In genomic region chrX:134313418-134313817, GRCh38 we compare ENCODE assay signal across 34 cellular contexts. TPM values are rescaled to one million over a fixed set of nuclear protein-coding genes. Genes with fewer than 3 reads are reported as not detected.
DNase-seq lines count a peak whose midpoint lies in the region; ATAC-seq, FAIRE-seq and TF ChIP-seq lines count a peak whose summit lies in the region.
"Had no signal": no experiment of that assay in that cellular context is flagged by ENCODE, and none has a peak within 500 bp of the region (broad histone marks: within the 10 kb centered on the region; RNA-seq: fewer than 3 reads in every experiment).

No MANE protein-coding gene starts in this region.

- H3K79me2 ChIP-seq in astrocyte (ENCODE audit: insufficient read depth, low read length) (no peaks in the 10 kb centered on the region), K562 (ENCODE audit: control insufficient read depth, insufficient read depth, low read length) (no peaks in the 10 kb centered on the region)

- TF ChIP-seq RAD21 in K562 (CRISPR knock-in tag; conservative IDR thresholded peaks at IDR 0.05 in 1 of 2, IDR thresholded peaks at IDR 0.05 in 1 of 2), result no peak

- H3K27ac Mint-ChIP-seq in astrocyte (ENCODE audit: unreplicated experiment), result no peak overlapping the region
- no peak overlapping the region for H3K27ac Mint-ChIP-seq in CD4-positive, alpha-beta memory T cell
- no peak overlapping the region for H3K27ac Mint-ChIP-seq in activated T-helper 2 cell treated with anti-CD3 and anti-CD28 coated beads, Interferon-gamma antibody, Interleukin-2, Interleukin-4, amounts not matched to agents 10 μg/mL and 5 μg/mL and 100 μg/mL, durations not matched to agents 14 hours and 24 hours and 36 hours
- H3K27ac Mint-ChIP-seq: B cell; CD14-positive monocyte; CD4-positive, alpha-beta T cell; CD4-positive, CD25-positive, alpha-beta regulatory T cell; CD8-positive, alpha-beta memory T cell; CD8-positive, alpha-beta T cell had no signal

- no peak for TF ChIP-seq CTCF in HEK293 (tag by site-specific recombination; IDR thresholded peaks at IDR 0.05)
- no peak for TF ChIP-seq CTCF in astrocyte (IDR thresholded peaks at IDR 0.05; ENCODE audit: insufficient read depth, low read depth, low read length)
- TF ChIP-seq CTCF in K562 (IDR thresholded peaks at IDR 0.05 in 2 of 3, conservative IDR thresholded peaks at IDR 0.05 in 1 of 3; ENCODE audit: insufficient read depth in 2 of 3, low read depth in 1 of 3, low read length in 3 of 3), result no peak

- H3K4me1 Mint-ChIP-seq in astrocyte (ENCODE audit: low read depth, unreplicated experiment), result no peaks in the 10 kb centered on the region
- H3K4me1 Mint-ChIP-seq in CD4-positive, alpha-beta memory T cell, result no peaks in the 10 kb centered on the region
- no peaks in the 10 kb centered on the region for H3K4me1 Mint-ChIP-seq in activated T-helper 2 cell treated with anti-CD3 and anti-CD28 coated beads, Interferon-gamma antibody, Interleukin-2, Interleukin-4, amounts not matched to agents 10 μg/mL and 5 μg/mL and 100 μg/mL, durations not matched to agents 14 hours and 24 hours and 36 hours (ENCODE audit: low read depth)
- H3K4me1 Mint-ChIP-seq: B cell; CD14-positive monocyte; CD4-positive, CD25-positive, alpha-beta regulatory T cell; CD8-positive, alpha-beta memory T cell had no signal

- in situ Hi-C loops in K562 (cut with MboI), result no loop called here

- no peaks in the 10 kb centered on the region for H3K36me3 Mint-ChIP-seq in astrocyte (ENCODE audit: low read depth, unreplicated experiment)
- no peaks in the 10 kb centered on the region for H3K36me3 Mint-ChIP-seq in CD4-positive, alpha-beta memory T cell
- no peaks in the 10 kb centered on the region for H3K36me3 Mint-ChIP-seq in activated T-helper 2 cell treated with anti-CD3 and anti-CD28 coated beads, Interferon-gamma antibody, Interleukin-2, Interleukin-4, amounts not matched to agents 10 μg/mL and 5 μg/mL and 100 μg/mL, durations not matched to agents 14 hours and 24 hours and 36 hours (ENCODE audit: low read depth)
- H3K36me3 Mint-ChIP-seq: CD14-positive monocyte; CD4-positive, CD25-positive, alpha-beta regulatory T cell had no signal

- H2AFZ ChIP-seq in astrocyte (ENCODE audit: low read depth, low read length), result no peak overlapping the region
- no peak overlapping the region for H2AFZ ChIP-seq in K562 (ENCODE audit: low read depth, low read length)

- TF ChIP-seq POLR2A in K562 (conservative IDR thresholded peaks at IDR 0.05), result no peak

- H3K27me3 Mint-ChIP-seq in astrocyte (ENCODE audit: low read depth, unreplicated experiment), result no peaks in the 10 kb centered on the region
- peaks cover 0 to 2% of the 10 kb centered on the region in 2 donors for H3K27me3 Mint-ChIP-seq in CD4-positive, alpha-beta memory T cell
- H3K27me3 Mint-ChIP-seq in activated T-helper 2 cell treated with anti-CD3 and anti-CD28 coated beads, Interferon-gamma antibody, Interleukin-2, Interleukin-4, amounts not matched to agents 10 μg/mL and 5 μg/mL and 100 μg/mL, durations not matched to agents 14 hours and 24 hours and 36 hours (ENCODE audit: low read depth), result no peaks in the 10 kb centered on the region
- H3K27me3 Mint-ChIP-seq: CD4-positive, alpha-beta T cell; CD4-positive, CD25-positive, alpha-beta regulatory T cell had no signal

- no peak overlapping the region for H3K9ac ChIP-seq in astrocyte (ENCODE audit: low read length)
- H3K9ac ChIP-seq in K562 (ENCODE audit: insufficient read depth in 1 of 2, low read depth in 2 of 2, low read length in 2 of 2), result no peak overlapping the region
- H3K9ac ChIP-seq: BLaER1; BLaER1 treated with 17β-estradiol and CSF1 and Interleukin-3, amounts not matched to agents 10 nM and 100 nM had no signal

- H3K9me1 ChIP-seq in K562 (ENCODE audit: control insufficient read depth, insufficient read depth, low read length), result no peaks in the 10 kb centered on the region

- no peak for DNase-seq in astrocyte (ENCODE audit: low read depth)
- no peak for DNase-seq in K562 (ENCODE audit: extremely low read depth in 1 of 4, low spot score in 3 of 4)
- no peak for DNase-seq in T-helper 1 cell
- no peak for DNase-seq in CD4-positive, alpha-beta memory T cell
- no peak for DNase-seq in activated T-helper 2 cell treated with anti-CD3 and anti-CD28 coated beads, Interferon-gamma antibody, Interleukin-2, Interleukin-4, amounts not matched to agents 10 μg/mL and 5 μg/mL and 100 μg/mL, durations not matched to agents 14 hours and 24 hours and 36 hours (ENCODE audit: low spot score)
- DNase-seq: 8988T; ACHN; AML-193; BE2C; C1 segment of cervical spinal cord; Caco-2; Calu3; CD4-positive, alpha-beta T cell; CD4-positive, CD25-positive, alpha-beta regulatory T cell; CD8-positive, alpha-beta memory T cell; CD8-positive, alpha-beta T cell; COR-L47; DMS 273 treated with DMSO at 0.1 percent for 48 hours; DMS153; DMS53; DMS79; DMS79 treated with DMSO at 0.1 percent for 48 hours; DND-41; EL had no signal

- CTCF ChIA-PET in HEK293 (lab: Yijun Ruan, JAX) (interaction anchor here (0.6 to 0.7 kb wide), 2 partner anchors 539 to 727 kb away, joined by 3 to 4 read pairs; no protein-coding TSS in a partner anchor), K562 (lab: Yijun Ruan, JAX; ENCODE audit: low intra/inter-chr PET ratio) (no interaction called here)
- CTCF ChIA-PET in CD4-positive, alpha-beta memory T cell (lab: Charles Lee; ENCODE audit: partially characterized antibody), result no interaction called here

- H3K27me3 ChIP-seq in astrocyte (ENCODE audit: insufficient read depth, low read length), result no peaks in the 10 kb centered on the region
- H3K27me3 ChIP-seq in K562 (ENCODE audit: control insufficient read depth in 2 of 2, insufficient read depth in 2 of 2, low read length in 2 of 2), result no peaks in the 10 kb centered on the region
- no peaks in the 10 kb centered on the region for H3K27me3 ChIP-seq in CD4-positive, alpha-beta memory T cell (ENCODE audit: insufficient read depth, low read length)
- H3K27me3 ChIP-seq: BE2C had no signal

- H3K9me3 Mint-ChIP-seq in astrocyte (ENCODE audit: unreplicated experiment), result peaks cover 7% of the 10 kb centered on the region
- peaks cover 4 to 25% (median 12%) of the 10 kb centered on the region in 8 donors for H3K9me3 Mint-ChIP-seq in CD4-positive, alpha-beta memory T cell
- H3K9me3 Mint-ChIP-seq in activated T-helper 2 cell treated with anti-CD3 and anti-CD28 coated beads, Interferon-gamma antibody, Interleukin-2, Interleukin-4, amounts not matched to agents 10 μg/mL and 5 μg/mL and 100 μg/mL, durations not matched to agents 14 hours and 24 hours and 36 hours, result peaks cover 10% of the 10 kb centered on the region

- H3K4me2 ChIP-seq in astrocyte (ENCODE audit: low read length), result no peak overlapping the region
- H3K4me2 ChIP-seq in K562 (ENCODE audit: insufficient read depth, low read length), result no peak overlapping the region
- H3K4me2 ChIP-seq: A549; BLaER1; BLaER1 treated with 17β-estradiol and CSF1 and Interleukin-3, amounts not matched to agents 10 nM and 100 nM had no signal

- POLR2A ChIA-PET in HEK293 (lab: Yijun Ruan, JAX) (no interaction called here), K562 (lab: Yijun Ruan, JAX) (no interaction called here)
- POLR2A ChIA-PET in CD4-positive, alpha-beta memory T cell (lab: Charles Lee; ENCODE audit: partially characterized antibody), result no interaction called here

- H3K4me3 ChIP-seq in HEK293 (ENCODE audit: low read depth, low read length) (no peak overlapping the region), astrocyte (ENCODE audit: insufficient read depth, low read depth, low read length) (no peak overlapping the region), K562 (no peak overlapping the region)
- no peak overlapping the region for H3K4me3 ChIP-seq in CD4-positive, alpha-beta memory T cell (ENCODE audit: low read length in 2 of 2)
- H3K4me3 ChIP-seq: A549; BLaER1; BLaER1 treated with 17β-estradiol and CSF1 and Interleukin-3, amounts not matched to agents 10 nM and 100 nM had no signal

- intact Hi-C loops in K562 (cut with micrococcal nuclease), result no loop called here
- intact Hi-C loops in CD4-positive, alpha-beta memory T cell (cut with micrococcal nuclease), result no loop called here
- intact Hi-C loops in activated T-helper 2 cell treated with anti-CD3 and anti-CD28 coated beads, Interferon-gamma antibody, Interleukin-2, Interleukin-4, amounts not matched to agents 10 μg/mL and 5 μg/mL and 100 μg/mL, durations not matched to agents 14 hours and 24 hours and 36 hours (cut with micrococcal nuclease), result no loop called here

- no peaks in the 10 kb centered on the region for H3K9me3 ChIP-seq in HEK293 (ENCODE audit: control insufficient read depth, insufficient read depth, low read depth, low read length)
- H3K9me3 ChIP-seq in astrocyte (ENCODE audit: insufficient read depth, low read depth, low read length), result no peaks in the 10 kb centered on the region
- no peaks in the 10 kb centered on the region; the same call in 1 of the 2 replicates for H3K9me3 ChIP-seq in K562 (replicated peaks; ENCODE audit: control insufficient read depth, insufficient read depth, low read depth, low read length)
- no peaks in the 10 kb centered on the region for H3K9me3 ChIP-seq in CD4-positive, alpha-beta memory T cell (ENCODE audit: control insufficient read depth in 1 of 2, low read length in 2 of 2)
- H3K9me3 ChIP-seq: A549, BE2C, Caco-2 had no signal

- H3K27ac ChIP-seq in HEK293 (ENCODE audit: extremely low read depth, low read depth, low read length) (no peak overlapping the region), astrocyte (ENCODE audit: low read depth, low read length) (no peak overlapping the region), K562 (ENCODE audit: extremely low read depth, low read depth, low read length) (no peak overlapping the region)
- no peak overlapping the region for H3K27ac ChIP-seq in CD4-positive, alpha-beta memory T cell (ENCODE audit: low read depth, low read length)
- H3K27ac ChIP-seq: 22Rv1; A549; BLaER1; BLaER1 treated with 17β-estradiol and CSF1 and Interleukin-3, amounts not matched to agents 10 nM and 100 nM; C4-2B had no signal

- no peak for ATAC-seq in K562
- ATAC-seq: A549; CD8-positive, alpha-beta T cell had no signal

- H3K4me1 ChIP-seq in HEK293 (ENCODE audit: control insufficient read depth, insufficient read depth, low read length) (no peaks in the 10 kb centered on the region), astrocyte (ENCODE audit: insufficient read depth, low read length) (no peaks in the 10 kb centered on the region), K562 (replicated peaks in 1 of 2; ENCODE audit: control insufficient read depth in 2 of 2, insufficient read depth in 2 of 2, low read length in 2 of 2) (no peaks in the 10 kb centered on the region)
- H3K4me1 ChIP-seq in CD4-positive, alpha-beta memory T cell (ENCODE audit: insufficient read depth, low read length), result no peaks in the 10 kb centered on the region
- H3K4me1 ChIP-seq: A549; BE2C; BLaER1; BLaER1 treated with 17β-estradiol and CSF1 and Interleukin-3, amounts not matched to agents 10 nM and 100 nM; Caco-2 had no signal

- no peak for TF ChIP-seq EP300 in K562 (IDR thresholded peaks at IDR 0.05; ENCODE audit: low read length)

- peak; percentile 92 for FAIRE-seq in astrocyte (lab: Jason Lieb, UNC)
- no peak for FAIRE-seq in K562 (lab: Jason Lieb, UNC)
- FAIRE-seq: A204.1, A549, D721Med had no signal

- H3K36me3 ChIP-seq in HEK293 (ENCODE audit: control insufficient read depth in 2 of 2, insufficient read depth in 1 of 2, low read length in 2 of 2) (no peaks in the 10 kb centered on the region), astrocyte (ENCODE audit: insufficient read depth, low read length) (no peaks in the 10 kb centered on the region), K562 (ENCODE audit: control insufficient read depth, insufficient read depth, low read length) (no peaks in the 10 kb centered on the region)
- no peaks in the 10 kb centered on the region for H3K36me3 ChIP-seq in CD4-positive, alpha-beta memory T cell (ENCODE audit: insufficient read depth, low read length)
- H3K36me3 ChIP-seq: BE2C; BLaER1; BLaER1 treated with 17β-estradiol and CSF1 and Interleukin-3, amounts not matched to agents 10 nM and 100 nM had no signal

- H3K4me3 Mint-ChIP-seq in astrocyte (ENCODE audit: unreplicated experiment), result no peak overlapping the region
- H3K4me3 Mint-ChIP-seq in CD4-positive, alpha-beta memory T cell, result no peak overlapping the region
- no peak overlapping the region for H3K4me3 Mint-ChIP-seq in activated T-helper 2 cell treated with anti-CD3 and anti-CD28 coated beads, Interferon-gamma antibody, Interleukin-2, Interleukin-4, amounts not matched to agents 10 μg/mL and 5 μg/mL and 100 μg/mL, durations not matched to agents 14 hours and 24 hours and 36 hours (ENCODE audit: low read depth)
- H3K4me3 Mint-ChIP-seq: B cell; CD14-positive monocyte; CD4-positive, alpha-beta T cell; CD4-positive, CD25-positive, alpha-beta regulatory T cell; CD8-positive, alpha-beta memory T cell; CD8-positive, alpha-beta T cell had no signal

- WGBS in K562 (ENCODE audit: insufficient coverage, low coverage, missing lambda C conversion rate), result 0% methylated on average over 1 of the region's 1 CpG

- H4K20me1 ChIP-seq in astrocyte (ENCODE audit: insufficient read depth, low read length) (no peaks in the 10 kb centered on the region), K562 (replicated peaks; ENCODE audit: control insufficient read depth, insufficient read depth, low read length) (no peaks in the 10 kb centered on the region)
- H4K20me1 ChIP-seq: BLaER1; BLaER1 treated with 17β-estradiol and CSF1 and Interleukin-3, amounts not matched to agents 10 nM and 100 nM had no signal

- BruUV-seq in K562 (replicated peaks; lab: Mats Ljungman, UMichigan), result no TSS peak

RNA-seq across cellular contexts. Expression of gene PHF6, which starts 59.7 kb away (rescaled TPM):
- 34.9 and 39.3 TPM in 2 replicates for total RNA-seq in astrocyte
- total RNA-seq in K562 (2011; cell fraction: chromatin; rRNA removed; ENCODE audit: low replicate concordance), result 12.4 and 37.2 TPM in 2 replicates
- total RNA-seq in K562 (2011; cell fraction: nucleolus; rRNA removed), result 5.7 and 7.8 TPM in 2 replicates
- 20.0 and 41.1 TPM in 2 replicates for total RNA-seq in K562 (2011; cell fraction: nucleoplasm; rRNA removed)
- total RNA-seq in K562 (2014; rRNA removed), result 32.6 and 36.0 TPM in 2 replicates
- total RNA-seq in K562 (2014; rRNA removed; fragmentation: Illumina TruSeq; extraction: Trizol), result 47.7 and 54.4 TPM in 2 replicates
- total RNA-seq in K562 (2015; rRNA removed; fragmentation: Illumina TruSeq; extraction: Trizol), result 38.9 and 41.8 TPM in 2 replicates
- 57.6 and 62.2 TPM in 2 replicates for total RNA-seq in K562 (2021)
- polyA plus RNA-seq in K562 (2011; rRNA removed), result 37.0 and 48.7 TPM in 2 replicates
- 4.7 and 14.3 TPM in 2 replicates for polyA plus RNA-seq in K562 (2011; cell fraction: cytosol; rRNA removed)
- 14.9 and 22.9 TPM in 2 replicates for polyA plus RNA-seq in K562 (2011; cell fraction: nucleus; rRNA removed)
- polyA plus RNA-seq in K562 (2012), result 36.2 and 36.6 TPM in 2 replicates
- 48.1 and 62.2 TPM in 2 replicates for polyA plus RNA-seq in K562 (2014; fragmentation: Illumina TruSeq; extraction: Trizol)
- polyA plus RNA-seq in K562 (2014; fragmentation: Nextera tagmentation; extraction: Ambion mirVana), result 10 to 100 TPM; 41.2 to 54.8 TPM
- polyA plus RNA-seq in K562 (2014; rRNA removed), result 33.6 and 42.2 TPM in 2 replicates
- polyA minus RNA-seq in K562 (2011; rRNA and poly(A)+ RNA removed), result 68.9 and 86.2 TPM in 2 replicates
- 24.2 and 25.9 TPM in 2 replicates for polyA minus RNA-seq in K562 (2011; cell fraction: cytosol; rRNA and poly(A)+ RNA removed)
- 9.3 and 20.1 TPM in 2 replicates for polyA minus RNA-seq in K562 (2011; cell fraction: nucleus; rRNA and poly(A)+ RNA removed)
- total RNA-seq in CD4-positive, alpha-beta memory T cell, result 10 to 100 TPM; 23.0 to 23.8 TPM
- polyA plus RNA-seq in CD4-positive, alpha-beta memory T cell, result 10 to 100 TPM; 15.7 to 16.9 TPM
- total RNA-seq in activated T-helper 2 cell treated with anti-CD3 and anti-CD28 coated beads, Interferon-gamma antibody, Interleukin-2, Interleukin-4, amounts not matched to agents 10 μg/mL and 5 μg/mL and 100 μg/mL, durations not matched to agents 14 hours and 24 hours and 36 hours, result 97.6 and 99.6 TPM in 2 replicates

Comparison
In these comparisons a context has a peak if more than half of its experiments do, and no peak if none do; other contexts are left out.
1. Of the 44 proteins assayed by ChIP-seq in both K562 and HEK293: peak only in K562: TRIM28; only in HEK293: SETDB1 and ZNF133; in both: none; in neither: 41.